In genomic region chr3:44661189-44661588, GRCh38 we compare ENCODE assay signal across 15 cellular contexts. TPM values are rescaled to one million over a fixed set of nuclear protein-coding genes. Genes with fewer than 3 reads are reported as not detected.
DNase-seq lines count a peak whose midpoint lies in the region; FAIRE-seq and TF ChIP-seq lines count a peak whose summit lies in the region.
"Had no signal": no experiment of that assay in that cellular context is flagged by ENCODE, and none has a peak within 500 bp of the region (broad histone marks: within the 10 kb centered on the region; RNA-seq: fewer than 3 reads in every experiment).

No MANE protein-coding gene starts in this region.

- no peaks in the 10 kb centered on the region for H3K4me1 ChIP-seq in H1 (replicated peaks in 1 of 4; ENCODE audit: control insufficient read depth in 3 of 4, insufficient read depth in 4 of 4, low read length in 3 of 4)
- H3K4me1 ChIP-seq: vagina had no signal

- no peak overlapping the region for H2BK15ac ChIP-seq in H1 (ENCODE audit: low read length)

- no peak overlapping the region for H4K8ac ChIP-seq in H1 (ENCODE audit: extremely low read depth, insufficient read depth, low read length)

- POLR2A ChIA-PET in H1 (lab: Charles Lee; ENCODE audit: partially characterized antibody): interaction anchor here (1.0 to 1.4 kb wide), 2 partner anchors 10 to 68 kb away, joined by 3 read pairs; partner anchors contain the start of gene ZNF501

- H3K27me3 ChIP-seq in H1 (replicated peaks in 1 of 4; ENCODE audit: control insufficient read depth in 3 of 4, extremely low read depth in 1 of 4, insufficient read depth in 3 of 4, low read length in 3 of 4): no peaks in the 10 kb centered on the region
- H3K27me3 ChIP-seq: vagina had no signal

- no peak overlapping the region for H2BK5ac ChIP-seq in H1 (ENCODE audit: low read depth, low read length)

- WGBS in H1 (ENCODE audit: extremely low coverage in 1 of 2, insufficient coverage in 1 of 2, insufficient read length in 1 of 2, insufficient replicate concordance in 2 of 2, low coverage in 1 of 2, low lambda C conversion rate in 2 of 2, missing lambda C conversion rate in 1 of 2), 2 experiments: 84% methylated on average over 2 of the region's 2 CpGs; no CpG with 5 or more reads in 1 of the 2 experiments

- H4K91ac ChIP-seq in H1 (replicated peaks; ENCODE audit: insufficient read length, low read length): no peak overlapping the region

- H3K23me2 ChIP-seq in H1 (ENCODE audit: low read depth, low read length): no peaks in the 10 kb centered on the region

- no peak overlapping the region for H3K4me3 Mint-ChIP-seq in progenitor cell of endocrine pancreas (ENCODE audit: low read depth)
- H3K4me3 Mint-ChIP-seq: activated CD8-positive, alpha-beta T cell treated with anti-CD3 and anti-CD28 coated beads for 36 hours; activated T-helper 1 cell treated with anti-CD3 and anti-CD28 coated beads, Interleukin-12 subunit alpha, Interleukin-12 subunit beta, Interleukin-2, Interleukin-4 antibody, amounts not matched to agents 30 ng/mL and 10 ng/mL and 1 ng/mL, durations not matched to agents 14 hours and 24 hours and 36 hours; CD4-positive, alpha-beta memory T cell; stimulated activated naive CD8-positive, alpha-beta T cell treated with anti-CD3 and anti-CD28 coated beads, Interleukin-15, amount 100 ng/mL, for 72 hours had no signal

- H3K4me2 ChIP-seq in H1 (ENCODE audit: insufficient read depth in 1 of 2, low read depth in 2 of 2, low read length in 2 of 2): no peak overlapping the region

- no peak overlapping the region for H3K23ac ChIP-seq in H1 (ENCODE audit: insufficient read length)

- no peak overlapping the region for H3K18ac ChIP-seq in H1 (ENCODE audit: extremely low read depth, low read length)

- H3K27me3 Mint-ChIP-seq in progenitor cell of endocrine pancreas: no peaks in the 10 kb centered on the region
- H3K27me3 Mint-ChIP-seq: activated CD8-positive, alpha-beta T cell treated with anti-CD3 and anti-CD28 coated beads for 36 hours; stimulated activated naive CD8-positive, alpha-beta T cell treated with anti-CD3 and anti-CD28 coated beads, Interleukin-15, amount 100 ng/mL, for 72 hours had no signal

- CTCF ChIA-PET in H1 (lab: Charles Lee; ENCODE audit: partially characterized antibody): interaction anchor here (0.5 to 2.4 kb wide), 14 partner anchors 9 to 213 kb away, joined by 3 to 11 read pairs (median 4); partner anchors contain the start of gene TGM4

- no peak overlapping the region for H3K14ac ChIP-seq in H1 (ENCODE audit: insufficient read length)

- no peak overlapping the region for H3K4ac ChIP-seq in H1 (replicated peaks; ENCODE audit: insufficient read length, low read depth, low read length)

- no peaks in the 10 kb centered on the region for H3K79me1 ChIP-seq in H1 (ENCODE audit: low read depth, low read length)

- no peaks in the 10 kb centered on the region for H3K79me2 ChIP-seq in H1 (ENCODE audit: control insufficient read depth in 1 of 2, insufficient read depth in 2 of 2, low read length in 2 of 2)

- H3K9ac ChIP-seq in H1 (replicated peaks in 1 of 4; ENCODE audit: extremely low read depth in 1 of 4, low read depth in 3 of 4, low read length in 3 of 4): no peak overlapping the region

- peak; percentile 19; the same call in 1 of the 2 replicates for TF ChIP-seq CTCF in GM12874 (IDR thresholded peaks at IDR 0.05; ENCODE audit: insufficient read depth, low read depth, low read length)
- TF ChIP-seq CTCF in H1 (IDR thresholded peaks at IDR 0.05; ENCODE audit: control extremely low read depth in 1 of 3, insufficient read depth in 1 of 3, low read depth in 1 of 3, low read length in 3 of 3): peak; percentile 15 to 53 (median 16); a peak in 2 of 4 replicates
- TF ChIP-seq CTCF in progenitor cell of endocrine pancreas (IDR thresholded peaks at IDR 0.05; ENCODE audit: unreplicated experiment): peak; percentile 19

- no peak overlapping the region for H2AK5ac ChIP-seq in H1 (ENCODE audit: low read depth, low read length)

- no peak overlapping the region for H3K27ac ChIP-seq in H1 (ENCODE audit: low read depth, low read length)
- H3K27ac ChIP-seq: vagina had no signal

- no peak overlapping the region for H3K56ac ChIP-seq in H1 (replicated peaks; ENCODE audit: insufficient read length, low read depth, low read length)

- peaks cover 41% of the 10 kb centered on the region for H3K9me3 Mint-ChIP-seq in progenitor cell of endocrine pancreas (ENCODE audit: low read depth)

- peak in 1 of 2 experiments; percentile 14; a peak in 1 of 4 replicates for TF ChIP-seq RAD21 in H1 (IDR thresholded peaks at IDR 0.05 in 1 of 2, conservative IDR thresholded peaks at IDR 0.05 in 1 of 2; ENCODE audit: low read depth in 2 of 2, low read length in 2 of 2)

- no peak overlapping the region for H4K5ac ChIP-seq in H1 (ENCODE audit: insufficient read length, low read depth, low read length)

- no peaks in the 10 kb centered on the region for H3K4me1 Mint-ChIP-seq in progenitor cell of endocrine pancreas (ENCODE audit: low read depth)
- H3K4me1 Mint-ChIP-seq: CD4-positive, alpha-beta memory T cell; stimulated activated naive CD8-positive, alpha-beta T cell treated with anti-CD3 and anti-CD28 coated beads, Interleukin-15, amount 100 ng/mL, for 72 hours had no signal

- H2AFZ ChIP-seq in H1 (ENCODE audit: low read length): no peak overlapping the region

- TF ChIP-seq POLR2A in H1 (IDR thresholded peaks at IDR 0.05; ENCODE audit: control extremely low read depth in 1 of 2, low read depth in 2 of 2, low read length in 2 of 2): no peak

- DNase-seq in NAMALWA (ENCODE audit: low spot score): peak; percentile 36
- DNase-seq in H1 (ENCODE audit: low read depth in 1 of 2, low spot score in 2 of 2): no peak
- no peak for DNase-seq in progenitor cell of endocrine pancreas (ENCODE audit: low spot score, unreplicated experiment)
- DNase-seq in EL: no peak
- DNase-seq in hypothalamus (lab: John Stamatoyannopoulos, UW): no peak
- DNase-seq in activated CD4-positive, alpha-beta T cell treated with anti-CD3 and anti-CD28 coated beads for 1 hour: no peak
- DNase-seq: activated CD8-positive, alpha-beta T cell treated with anti-CD3 and anti-CD28 coated beads for 36 hours; CD4-positive, alpha-beta memory T cell; head of caudate nucleus; NCI-H2171 treated with DMSO at 0.1 percent for 48 hours; stimulated activated naive CD8-positive, alpha-beta T cell treated with anti-CD3 and anti-CD28 coated beads, Interleukin-15, amount 100 ng/mL, for 72 hours had no signal

- no peak for FAIRE-seq in H1 (lab: Jason Lieb, UNC)
- FAIRE-seq: endothelial cell of umbilical vein had no signal

- peaks cover 0 to 3% of the 10 kb centered on the region in 2 experiments for H4K20me1 ChIP-seq in H1 (replicated peaks in 1 of 2; ENCODE audit: control insufficient read depth in 1 of 2, insufficient read depth in 2 of 2, low read length in 2 of 2)

- no peak overlapping the region for H2BK120ac ChIP-seq in H1 (replicated peaks; ENCODE audit: low read depth, low read length)

- no peak overlapping the region for H2BK20ac ChIP-seq in H1 (ENCODE audit: low read length)

- H3K4me3 ChIP-seq in H1 (ENCODE audit: extremely low read depth in 1 of 4, insufficient read depth in 2 of 4, low read depth in 3 of 4, low read length in 4 of 4): no peak overlapping the region
- H3K4me3 ChIP-seq: vagina had no signal

- no peak overlapping the region for H2BK12ac ChIP-seq in H1 (ENCODE audit: low read depth, low read length)

- TF ChIP-seq EP300 in H1 (IDR thresholded peaks at IDR 0.05; ENCODE audit: borderline replicate concordance in 1 of 2, low read depth in 2 of 2, low read length in 2 of 2): no peak

- H3K9me3 ChIP-seq in H1 (ENCODE audit: insufficient read depth in 2 of 2, low read depth in 1 of 2, low read length in 1 of 2): peaks cover 10 to 12% of the 10 kb centered on the region in 2 experiments; a peak in 2 of 4 replicates

- H3K27ac Mint-ChIP-seq in progenitor cell of endocrine pancreas: no peak overlapping the region
- H3K27ac Mint-ChIP-seq: activated CD8-positive, alpha-beta T cell treated with anti-CD3 and anti-CD28 coated beads for 36 hours; activated T-helper 1 cell treated with anti-CD3 and anti-CD28 coated beads, Interleukin-12 subunit alpha, Interleukin-12 subunit beta, Interleukin-2, Interleukin-4 antibody, amounts not matched to agents 30 ng/mL and 10 ng/mL and 1 ng/mL, durations not matched to agents 14 hours and 24 hours and 36 hours; CD4-positive, alpha-beta memory T cell had no signal

- peaks cover 71% of the 10 kb centered on the region for H3K36me3 Mint-ChIP-seq in progenitor cell of endocrine pancreas (ENCODE audit: insufficient read depth)

- peaks cover 19 to 50% (median 41%) of the 10 kb centered on the region in 4 experiments for H3K36me3 ChIP-seq in H1 (ENCODE audit: control insufficient read depth in 2 of 4, insufficient read depth in 4 of 4, low read length in 3 of 4)

RNA-seq across cellular contexts. Expression of gene ZNF35, which starts 12.7 kb away (rescaled TPM):
- total RNA-seq in H1 (2021; fragmentation: NEBNext Ultra II Directional; extraction: Animal tissue kit (Norgen Biotek cat#: 25700)): 19.0 and 20.0 TPM in 2 replicates
- polyA plus RNA-seq in H1 (2011; rRNA removed): 2.0 and 2.9 TPM in 2 replicates
- polyA plus RNA-seq in H1 (2011; cell fraction: cytosol; rRNA removed): 3.9 TPM
- polyA plus RNA-seq in H1 (2011; cell fraction: nucleus; rRNA removed): 3.5 TPM
- 7.0 to 9.7 TPM (median 7.6 TPM) in 4 replicates for polyA plus RNA-seq in H1 (2012, experiment 1 of 2)
- 1.3 TPM for polyA plus RNA-seq in H1 (2012, experiment 2 of 2)
- polyA plus RNA-seq in H1 (2013, experiment 1 of 2): 10.5 TPM
- 10.4 TPM for polyA plus RNA-seq in H1 (2013, experiment 2 of 2)
- 17.1 and 19.5 TPM in 2 replicates for polyA minus RNA-seq in H1 (2011; rRNA and poly(A)+ RNA removed)
- polyA minus RNA-seq in H1 (2011; cell fraction: cytosol; rRNA and poly(A)+ RNA removed): 9.8 TPM
- polyA minus RNA-seq in H1 (2011; cell fraction: nucleus; rRNA and poly(A)+ RNA removed): 30.0 TPM
- 19.0 and 19.3 TPM in 2 replicates for total RNA-seq in progenitor cell of endocrine pancreas

RNA-seq across cellular contexts. Expression of gene ZNF197, which starts 36.4 kb away (rescaled TPM):
- 16.1 and 16.8 TPM in 2 replicates for total RNA-seq in H1 (2021; fragmentation: NEBNext Ultra II Directional; extraction: Animal tissue kit (Norgen Biotek cat#: 25700))
- polyA plus RNA-seq in H1 (2011; rRNA removed): 3.9 and 4.0 TPM in 2 replicates
- polyA plus RNA-seq in H1 (2011; cell fraction: cytosol; rRNA removed): 5.8 TPM
- 8.6 TPM for polyA plus RNA-seq in H1 (2011; cell fraction: nucleus; rRNA removed)
- 8.4 to 15.1 TPM (median 9.1 TPM) in 4 replicates for polyA plus RNA-seq in H1 (2012, experiment 1 of 2)
- polyA plus RNA-seq in H1 (2012, experiment 2 of 2): 0.87 TPM
- polyA plus RNA-seq in H1 (2013, experiment 1 of 2): 10.6 TPM
- polyA plus RNA-seq in H1 (2013, experiment 2 of 2): 10.2 TPM
- 18.9 and 22.8 TPM in 2 replicates for polyA minus RNA-seq in H1 (2011; rRNA and poly(A)+ RNA removed)
- polyA minus RNA-seq in H1 (2011; cell fraction: cytosol; rRNA and poly(A)+ RNA removed): 6.2 TPM
- polyA minus RNA-seq in H1 (2011; cell fraction: nucleus; rRNA and poly(A)+ RNA removed): 18.0 TPM
- total RNA-seq in progenitor cell of endocrine pancreas: 34.1 and 34.5 TPM in 2 replicates

RNA-seq across cellular contexts. Expression of gene ZNF502, which starts 51.3 kb away (rescaled TPM):
- total RNA-seq in H1 (2021; fragmentation: NEBNext Ultra II Directional; extraction: Animal tissue kit (Norgen Biotek cat#: 25700)): 3.5 and 3.8 TPM in 2 replicates
- polyA plus RNA-seq in H1 (2011; rRNA removed): 0.61 and 1.5 TPM in 2 replicates
- polyA plus RNA-seq in H1 (2011; cell fraction: cytosol; rRNA removed): 2.1 TPM
- polyA plus RNA-seq in H1 (2011; cell fraction: nucleus; rRNA removed): 1.3 TPM
- polyA plus RNA-seq in H1 (2012, experiment 1 of 2): 2.7 to 4.5 TPM (median 3.1 TPM) in 4 replicates
- polyA plus RNA-seq in H1 (2012, experiment 2 of 2): 0.13 TPM
- polyA plus RNA-seq in H1 (2013, experiment 1 of 2): 2.9 TPM
- polyA plus RNA-seq in H1 (2013, experiment 2 of 2): 2.9 TPM
- polyA minus RNA-seq in H1 (2011; rRNA and poly(A)+ RNA removed): 3.7 and 3.9 TPM in 2 replicates
- polyA minus RNA-seq in H1 (2011; cell fraction: cytosol; rRNA and poly(A)+ RNA removed): 2.7 TPM
- polyA minus RNA-seq in H1 (2011; cell fraction: nucleus; rRNA and poly(A)+ RNA removed): 5.6 TPM
- not detected in 2 replicates for total RNA-seq in progenitor cell of endocrine pancreas
